ENCODE assay signal across 26 cellular contexts in genomic region chr10:62024026-62024701, GRCh38.
DNase-seq lines count a peak whose midpoint lies in the region; ATAC-seq and TF ChIP-seq lines count a peak whose summit lies in the region.
"Had no signal": no experiment of that assay in that cellular context is flagged by ENCODE, and none has a peak within 500 bp of the region (broad histone marks: within the 10 kb centered on the region; RNA-seq: fewer than 3 reads in every experiment).

No MANE protein-coding gene starts in this region.

- no peaks in the 10 kb centered on the region for H3K27me3 ChIP-seq in endodermal cell (ENCODE audit: control insufficient read depth, insufficient read depth, low read length, poor library complexity, severe bottlenecking)
- H3K27me3 ChIP-seq: gastrocnemius medialis, pancreas, thyroid gland had no signal

- H3K4me1 ChIP-seq in endodermal cell (ENCODE audit: control insufficient read depth, insufficient read depth, low read length): peaks cover 32% of the 10 kb centered on the region
- H3K4me1 ChIP-seq: pancreas, thyroid gland had no signal

- H3K4me3 ChIP-seq in endodermal cell (ENCODE audit: low read length): peak overlapping the region; percentile 66
- H3K4me3 ChIP-seq: gastrocnemius medialis, GM23248, pancreas, thyroid gland had no signal

- peaks cover 24% of the 10 kb centered on the region for H3K36me3 Mint-ChIP-seq in activated naive CD4-positive, alpha-beta T cell treated with anti-CD3 and anti-CD28 coated beads, Interleukin-2, amount 50 U/mL, for 24 hours
- H3K36me3 Mint-ChIP-seq in endodermal cell (ENCODE audit: low read depth): no peaks in the 10 kb centered on the region
- peaks cover 40% of the 10 kb centered on the region for H3K36me3 Mint-ChIP-seq in stimulated activated effector memory CD8-positive, alpha-beta T cell treated with anti-CD3 and anti-CD28 coated beads, Interleukin-12 subunit alpha, Interleukin-12 subunit beta, amount 100 ng/mL, for 72 hours

- no peak overlapping the region for H3K9ac ChIP-seq in endodermal cell (ENCODE audit: extremely low read depth, low read length, poor library complexity, severe bottlenecking)
- H3K9ac ChIP-seq: GM23248 had no signal

- no peak overlapping the region for H3K27ac ChIP-seq in endodermal cell (ENCODE audit: low read depth, low read length)
- H3K27ac ChIP-seq: gastrocnemius medialis, GM23248, pancreas, thyroid gland had no signal

- WGBS in endodermal cell (ENCODE audit: insufficient coverage in 1 of 2, insufficient read length in 1 of 2), 2 experiments: 30 to 48% methylated on average over 1 to 4 of the region's 4 CpGs

- no peak overlapping the region for H3K4me3 Mint-ChIP-seq in activated naive CD4-positive, alpha-beta T cell treated with anti-CD3 and anti-CD28 coated beads, Interleukin-2, amount 50 U/mL, for 24 hours
- no peak overlapping the region for H3K4me3 Mint-ChIP-seq in endodermal cell
- H3K4me3 Mint-ChIP-seq in stimulated activated effector memory CD8-positive, alpha-beta T cell treated with anti-CD3 and anti-CD28 coated beads, Interleukin-12 subunit alpha, Interleukin-12 subunit beta, amount 100 ng/mL, for 72 hours: no peak overlapping the region
- H3K4me3 Mint-ChIP-seq: CD14-positive monocyte; naive thymus-derived CD4-positive, alpha-beta T cell had no signal

- no peaks in the 10 kb centered on the region for H3K36me3 ChIP-seq in endodermal cell (ENCODE audit: control insufficient read depth, insufficient read depth, low read length)
- H3K36me3 ChIP-seq: gastrocnemius medialis, pancreas, thyroid gland had no signal

- H3K9me3 ChIP-seq in endodermal cell (ENCODE audit: control insufficient read depth, low read length): no peaks in the 10 kb centered on the region
- H3K9me3 ChIP-seq: gastrocnemius medialis, pancreas, thyroid gland had no signal

- no peak for TF ChIP-seq CTCF in endodermal cell (conservative IDR thresholded peaks at IDR 0.05)

- peaks cover 6% of the 10 kb centered on the region for H3K9me3 Mint-ChIP-seq in activated naive CD4-positive, alpha-beta T cell treated with anti-CD3 and anti-CD28 coated beads, Interleukin-2, amount 50 U/mL, for 24 hours
- H3K9me3 Mint-ChIP-seq in endodermal cell: no peaks in the 10 kb centered on the region
- H3K9me3 Mint-ChIP-seq in stimulated activated effector memory CD8-positive, alpha-beta T cell treated with anti-CD3 and anti-CD28 coated beads, Interleukin-12 subunit alpha, Interleukin-12 subunit beta, amount 100 ng/mL, for 72 hours: peaks cover 3% of the 10 kb centered on the region

- ATAC-seq in stimulated activated effector memory CD8-positive, alpha-beta T cell treated with anti-CD3 and anti-CD28 coated beads, Interleukin-12 subunit alpha, Interleukin-12 subunit beta, amount 100 ng/mL, for 72 hours: no peak
- no peak for ATAC-seq in GM21529 (IDR thresholded peaks at IDR 0.05; ENCODE audit: unreplicated experiment)
- ATAC-seq in HG02884 (IDR thresholded peaks at IDR 0.05; ENCODE audit: unreplicated experiment): no peak
- ATAC-seq: esophagus mucosa; gastrocnemius medialis; naive thymus-derived CD4-positive, alpha-beta T cell; pancreas; sciatic nerve; SK-N-SH treated with all-trans-retinoic acid at 6 μM for 48 hours had no signal

- DNase-seq in activated naive CD4-positive, alpha-beta T cell treated with anti-CD3 and anti-CD28 coated beads, Interleukin-2, amount 50 U/mL, for 16 hours: no peak
- peak; percentile 58 for DNase-seq in LoVo (ENCODE audit: low spot score)
- no peak for DNase-seq in endodermal cell
- DNase-seq in stimulated activated effector memory CD8-positive, alpha-beta T cell treated with anti-CD3 and anti-CD28 coated beads, Interleukin-12 subunit alpha, Interleukin-12 subunit beta, amount 100 ng/mL, for 72 hours (ENCODE audit: low spot score in 2 of 2): no peak
- no peak for DNase-seq in activated CD4-positive, alpha-beta T cell treated with anti-CD3 and anti-CD28 coated beads, Interleukin-2, amount 50 U/mL, for 1 hour
- DNase-seq: activated effector memory CD4-positive, alpha-beta T cell treated with anti-CD3 and anti-CD28 coated beads, Interleukin-2, amount 50 U/mL, for 16 hours; aorta; cerebellar nuclear complex; DMS 273 treated with DMSO at 0.1 percent for 48 hours; effector CD4-positive, alpha-beta T cell; gastrocnemius medialis; GM23248; naive thymus-derived CD4-positive, alpha-beta T cell; NCI-H1105; NCI-H2029 treated with DMSO at 0.1 percent for 48 hours; NK-92 treated with Interleukin-12 subunit alpha and Interleukin-12 subunit beta, amount 100 ng/mL, for 24 hours; pancreas; stimulated activated naive CD4-positive, alpha-beta T cell; thyroid gland had no signal

- no peaks in the 10 kb centered on the region for H3K27me3 Mint-ChIP-seq in activated naive CD4-positive, alpha-beta T cell treated with anti-CD3 and anti-CD28 coated beads, Interleukin-2, amount 50 U/mL, for 24 hours
- no peaks in the 10 kb centered on the region for H3K27me3 Mint-ChIP-seq in endodermal cell (ENCODE audit: insufficient read depth)
- H3K27me3 Mint-ChIP-seq: naive thymus-derived CD4-positive, alpha-beta T cell had no signal

- peaks cover 91% of the 10 kb centered on the region for H3K4me1 Mint-ChIP-seq in activated naive CD4-positive, alpha-beta T cell treated with anti-CD3 and anti-CD28 coated beads, Interleukin-2, amount 50 U/mL, for 24 hours
- H3K4me1 Mint-ChIP-seq in endodermal cell: peaks cover 51% of the 10 kb centered on the region
- H3K4me1 Mint-ChIP-seq in stimulated activated effector memory CD8-positive, alpha-beta T cell treated with anti-CD3 and anti-CD28 coated beads, Interleukin-12 subunit alpha, Interleukin-12 subunit beta, amount 100 ng/mL, for 72 hours: peaks cover 62% of the 10 kb centered on the region

- H3K27ac Mint-ChIP-seq in activated naive CD4-positive, alpha-beta T cell treated with anti-CD3 and anti-CD28 coated beads, Interleukin-2, amount 50 U/mL, for 24 hours: peak overlapping the region; percentile 51
- no peak overlapping the region for H3K27ac Mint-ChIP-seq in endodermal cell
- H3K27ac Mint-ChIP-seq in stimulated activated effector memory CD8-positive, alpha-beta T cell treated with anti-CD3 and anti-CD28 coated beads, Interleukin-12 subunit alpha, Interleukin-12 subunit beta, amount 100 ng/mL, for 72 hours: peak overlapping the region; percentile 84
